Comparison of ENCODE assay signal across 11 cellular contexts in the genomic region with DNA sequence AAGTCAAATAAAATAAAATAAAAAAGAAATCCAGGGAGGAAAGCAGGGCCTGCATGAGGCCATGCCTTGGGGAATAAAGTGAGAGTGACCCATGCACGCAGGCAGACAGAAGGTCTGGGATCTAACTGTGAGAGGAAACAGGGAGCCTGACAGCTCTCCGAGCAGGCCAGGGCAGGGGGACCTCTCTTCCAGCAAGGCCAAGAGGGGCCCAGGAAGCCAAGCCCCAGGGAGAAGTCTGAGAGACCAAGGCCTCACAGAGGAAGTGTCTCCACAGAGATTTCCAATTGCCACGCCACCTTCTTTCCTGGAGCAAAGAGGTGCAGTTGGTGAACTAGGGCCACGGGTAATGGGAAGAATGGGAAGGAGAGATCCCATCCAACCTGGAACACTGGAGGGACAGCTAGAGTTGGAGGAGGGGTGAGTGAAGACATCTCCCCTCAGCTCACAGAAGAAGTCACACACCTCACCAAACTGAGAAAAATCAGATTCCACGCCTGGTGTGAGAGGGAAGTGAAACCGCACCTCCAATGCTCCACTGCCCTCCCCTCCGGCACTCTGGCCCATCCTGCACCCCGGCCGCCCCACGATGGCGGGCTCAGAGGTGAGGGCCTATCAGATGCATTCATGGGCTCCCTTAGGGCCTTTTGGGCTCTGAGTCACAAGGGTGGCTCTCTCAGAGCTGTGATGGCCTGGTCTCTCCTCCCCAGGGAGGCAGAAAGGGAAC. TPM values are rescaled to one million over a fixed set of nuclear protein-coding genes. Genes with fewer than 3 reads are reported as not detected.
DNase-seq lines count a peak whose midpoint lies in the region; ATAC-seq, FAIRE-seq and TF ChIP-seq lines count a peak whose summit lies in the region.
"Had no signal": no experiment of that assay in that cellular context is flagged by ENCODE, and none has a peak within 500 bp of the region (broad histone marks: within the 10 kb centered on the region; RNA-seq: fewer than 3 reads in every experiment).

No MANE protein-coding gene starts in this region.

- no peak overlapping the region for H2AFZ ChIP-seq in H1 (ENCODE audit: low read length)

- no peak overlapping the region for H2BK5ac ChIP-seq in H1 (ENCODE audit: low read depth, low read length)

- H3K27ac ChIP-seq in H1 (ENCODE audit: low read depth, low read length), result no peak overlapping the region
- H3K27ac ChIP-seq: gastrocnemius medialis, thoracic aorta had no signal

- H2AK5ac ChIP-seq in H1 (ENCODE audit: low read depth, low read length), result no peak overlapping the region

- peak; percentile 75 for ATAC-seq in GM18498 (IDR thresholded peaks at IDR 0.05; ENCODE audit: unreplicated experiment)
- peak; percentile 54 for ATAC-seq in GM21381 (IDR thresholded peaks at IDR 0.05; ENCODE audit: unreplicated experiment)
- ATAC-seq in HG03432 (IDR thresholded peaks at IDR 0.05; ENCODE audit: unreplicated experiment), result peak; percentile 85
- no peak for ATAC-seq in omental fat pad (ENCODE audit: low FRiP score)
- ATAC-seq: gastrocnemius medialis had no signal

- H3K79me2 ChIP-seq in H1 (ENCODE audit: control insufficient read depth in 1 of 2, insufficient read depth in 2 of 2, low read length in 2 of 2), result no peaks in the 10 kb centered on the region

- no peak for FAIRE-seq in H1 (lab: Jason Lieb, UNC)

- no peak overlapping the region for H3K18ac ChIP-seq in H1 (ENCODE audit: extremely low read depth, low read length)

- peaks cover 0 to 2% (median 0%) of the 10 kb centered on the region in 4 experiments; a peak in 1 of 7 replicates for H3K27me3 ChIP-seq in H1 (replicated peaks in 1 of 4; ENCODE audit: control insufficient read depth in 3 of 4, extremely low read depth in 1 of 4, insufficient read depth in 3 of 4, low read length in 3 of 4)
- H3K27me3 ChIP-seq: gastrocnemius medialis had no signal

- TF ChIP-seq CTCF in H1 (IDR thresholded peaks at IDR 0.05; ENCODE audit: control extremely low read depth in 1 of 3, insufficient read depth in 1 of 3, low read depth in 1 of 3, low read length in 3 of 3) (no peak), omental fat pad (IDR thresholded peaks at IDR 0.05) (no peak)

- CTCF ChIA-PET in H1 (lab: Charles Lee; ENCODE audit: partially characterized antibody), result interaction anchor here (0.7 to 2.5 kb wide), 6 partner anchors 8 to 239 kb away, joined by 3 to 8 read pairs (median 3); partner anchors contain the start of gene BYSL

- POLR2A ChIA-PET in H1 (lab: Charles Lee; ENCODE audit: partially characterized antibody), result interaction anchor here (0.7 to 1.6 kb wide), 4 partner anchors 24 to 130 kb away, joined by 3 to 5 read pairs (median 3); partner anchors contain the start of genes BYSL, MED20 and USP49

- H2BK120ac ChIP-seq in H1 (replicated peaks; ENCODE audit: low read depth, low read length), result no peak overlapping the region

- no peak overlapping the region for H4K91ac ChIP-seq in H1 (replicated peaks; ENCODE audit: insufficient read length, low read length)

- no peak overlapping the region for H3K4me2 ChIP-seq in H1 (ENCODE audit: insufficient read depth in 1 of 2, low read depth in 2 of 2, low read length in 2 of 2)

- no peak for TF ChIP-seq POLR2A in H1 (IDR thresholded peaks at IDR 0.05; ENCODE audit: control extremely low read depth in 1 of 2, low read depth in 2 of 2, low read length in 2 of 2)

- no peaks in the 10 kb centered on the region for H3K36me3 ChIP-seq in H1 (ENCODE audit: control insufficient read depth in 2 of 4, insufficient read depth in 4 of 4, low read length in 3 of 4)
- H3K36me3 ChIP-seq: gastrocnemius medialis, thoracic aorta had no signal

- H2BK12ac ChIP-seq in H1 (ENCODE audit: low read depth, low read length), result 0 out of 2 replicates have a peak overlapping the region, but pooled peaks have one; percentile 9

- no peaks in the 10 kb centered on the region for H3K9me3 ChIP-seq in H1 (ENCODE audit: insufficient read depth in 2 of 2, low read depth in 1 of 2, low read length in 1 of 2)
- H3K9me3 ChIP-seq: gastrocnemius medialis, thoracic aorta had no signal

- no peak for TF ChIP-seq EP300 in H1 (IDR thresholded peaks at IDR 0.05; ENCODE audit: borderline replicate concordance in 1 of 2, low read depth in 2 of 2, low read length in 2 of 2)

- no peak overlapping the region for H3K4me3 ChIP-seq in H1 (ENCODE audit: extremely low read depth in 1 of 4, insufficient read depth in 2 of 4, low read depth in 3 of 4, low read length in 4 of 4)
- H3K4me3 ChIP-seq: gastrocnemius medialis, thoracic aorta had no signal

- H3K4ac ChIP-seq in H1 (replicated peaks; ENCODE audit: insufficient read length, low read depth, low read length), result no peak overlapping the region

- H3K14ac ChIP-seq in H1 (ENCODE audit: insufficient read length), result no peak overlapping the region

- H4K20me1 ChIP-seq in H1 (replicated peaks in 1 of 2; ENCODE audit: control insufficient read depth in 1 of 2, insufficient read depth in 2 of 2, low read length in 2 of 2), result no peaks in the 10 kb centered on the region

- no peak overlapping the region for H3K23ac ChIP-seq in H1 (ENCODE audit: insufficient read length)

- 91% methylated on average over 11 of the region's 11 CpGs; no CpG with 5 or more reads in 1 of the 2 experiments for WGBS in H1 (ENCODE audit: extremely low coverage in 1 of 2, insufficient coverage in 1 of 2, insufficient read length in 1 of 2, insufficient replicate concordance in 2 of 2, low coverage in 1 of 2, low lambda C conversion rate in 2 of 2, missing lambda C conversion rate in 1 of 2), 2 experiments

- no peak overlapping the region for H4K5ac ChIP-seq in H1 (ENCODE audit: insufficient read length, low read depth, low read length)

- no peak overlapping the region for H3K56ac ChIP-seq in H1 (replicated peaks; ENCODE audit: insufficient read length, low read depth, low read length)

- no peak for TF ChIP-seq RAD21 in H1 (IDR thresholded peaks at IDR 0.05 in 1 of 2, conservative IDR thresholded peaks at IDR 0.05 in 1 of 2; ENCODE audit: low read depth in 2 of 2, low read length in 2 of 2)

- DNase-seq in H1 (ENCODE audit: low read depth in 1 of 2, low spot score in 2 of 2) (no peak), omental fat pad (ENCODE audit: low spot score) (no peak), DMS 273 (lab: John Stamatoyannopoulos, UW; ENCODE audit: unreplicated experiment) (no peak), DMS153 treated with DMSO at 0.1 percent for 48 hours (lab: John Stamatoyannopoulos, UW; ENCODE audit: unreplicated experiment) (no peak), iPS-NIHi11 (ENCODE audit: low spot score) (no peak)
- DNase-seq: gastrocnemius medialis, NCI-H524 treated with DMSO at 0.1 percent for 48 hours had no signal

- H2BK20ac ChIP-seq in H1 (ENCODE audit: low read length), result no peak overlapping the region

- peak overlapping the region; percentile 38; the same call in 1 of the 2 replicates for H4K8ac ChIP-seq in H1 (ENCODE audit: extremely low read depth, insufficient read depth, low read length)

- no peak overlapping the region for H3K9ac ChIP-seq in H1 (replicated peaks in 1 of 4; ENCODE audit: extremely low read depth in 1 of 4, low read depth in 3 of 4, low read length in 3 of 4)

- peaks cover 6 to 9% (median 7%) of the 10 kb centered on the region in 4 experiments for H3K4me1 ChIP-seq in H1 (replicated peaks in 1 of 4; ENCODE audit: control insufficient read depth in 3 of 4, insufficient read depth in 4 of 4, low read length in 3 of 4)

- no peak overlapping the region for H2BK15ac ChIP-seq in H1 (ENCODE audit: low read length)

- H3K79me1 ChIP-seq in H1 (ENCODE audit: low read depth, low read length), result no peaks in the 10 kb centered on the region

- H3K23me2 ChIP-seq in H1 (ENCODE audit: low read depth, low read length), result no peaks in the 10 kb centered on the region

TF ChIP-seq in H1, 55 proteins besides CTCF, POLR2A, EP300 and RAD21 (continues in another document):
- TF ChIP-seq CBX8 (IDR thresholded peaks at IDR 0.05; ENCODE audit: borderline replicate concordance, low read depth, low read length) (no peak), TBP (IDR thresholded peaks at IDR 0.05; ENCODE audit: low read depth, low read length) (no peak), CBX5 (IDR thresholded peaks at IDR 0.05; ENCODE audit: low read depth, low read length) (no peak), KDM4A (IDR thresholded peaks at IDR 0.05; ENCODE audit: low read depth, low read length, severe bottlenecking) (no peak), USF2 (IDR thresholded peaks at IDR 0.05; ENCODE audit: low read length) (no peak), KDM1A (IDR thresholded peaks at IDR 0.05; ENCODE audit: borderline replicate concordance, low read length) (no peak), TCF12 (IDR thresholded peaks at IDR 0.05; ENCODE audit: low read depth, low read length) (no peak), POLR2AphosphoS5 (IDR thresholded peaks at IDR 0.05; ENCODE audit: low read depth, low read length) (no peak), MAX (IDR thresholded peaks at IDR 0.05) (no peak), FOSL1 (IDR thresholded peaks at IDR 0.05; ENCODE audit: insufficient read depth, low read depth, low read length) (no peak)

RNA-seq across cellular contexts. Expression of gene TAF8, which starts 25.1 kb away (rescaled TPM):
- total RNA-seq in H1 (2021; fragmentation: NEBNext Ultra II Directional; extraction: Animal tissue kit (Norgen Biotek cat#: 25700)), result 32.7 and 34.0 TPM in 2 replicates
- 32.2 and 36.6 TPM in 2 replicates for polyA plus RNA-seq in H1 (2011; rRNA removed)
- polyA plus RNA-seq in H1 (2011; cell fraction: cytosol; rRNA removed), result 34.4 TPM
- 28.5 TPM for polyA plus RNA-seq in H1 (2011; cell fraction: nucleus; rRNA removed)
- polyA plus RNA-seq in H1 (2012, experiment 1 of 2), result 19.8 to 23.7 TPM (median 21.9 TPM) in 4 replicates
- 11.4 TPM for polyA plus RNA-seq in H1 (2012, experiment 2 of 2)
- polyA plus RNA-seq in H1 (2013, experiment 1 of 2), result 19.7 TPM
- polyA plus RNA-seq in H1 (2013, experiment 2 of 2), result 21.2 TPM
- polyA minus RNA-seq in H1 (2011; rRNA and poly(A)+ RNA removed), result 53.9 and 78.5 TPM in 2 replicates
- polyA minus RNA-seq in H1 (2011; cell fraction: cytosol; rRNA and poly(A)+ RNA removed), result 23.5 TPM
- 35.5 TPM for polyA minus RNA-seq in H1 (2011; cell fraction: nucleus; rRNA and poly(A)+ RNA removed)
- 10 to 100 TPM; 24.3 to 41.4 (median 26.1) TPM for total RNA-seq in omental fat pad
